Comparison of ENCODE assay signal across 19 cellular contexts in the genomic region with DNA sequence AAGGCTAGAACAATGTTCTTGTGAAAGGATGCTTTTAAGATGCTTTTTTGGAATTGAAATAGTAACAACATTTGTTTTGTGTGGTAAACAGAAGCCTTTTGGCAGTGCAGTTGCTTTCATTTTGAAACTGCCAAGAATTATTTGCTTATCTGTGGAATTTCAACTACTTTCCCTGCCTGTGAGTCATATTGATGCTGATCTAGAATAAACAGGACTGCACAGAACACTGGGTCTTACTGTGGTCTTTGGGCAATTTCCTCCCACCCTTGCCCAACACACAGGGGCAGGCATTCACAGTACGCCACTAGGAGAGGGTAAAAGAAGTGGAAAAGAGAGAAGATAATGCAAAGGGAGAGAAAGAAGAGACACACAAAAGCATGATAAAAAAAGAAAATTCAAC.
A peak's percentile ranks its signal among the peaks of the same experiment; 100 is the strongest.
DNase-seq lines count a peak whose midpoint lies in the region; ATAC-seq, FAIRE-seq and TF ChIP-seq lines count a peak whose summit lies in the region.
"Had no signal": no experiment of that assay in that cellular context is flagged by ENCODE, and none has a peak within 500 bp of the region (broad histone marks: within the 10 kb centered on the region; RNA-seq: fewer than 3 reads in every experiment).

No MANE protein-coding gene starts in this region.

- no peaks in the 10 kb centered on the region for H3K79me2 ChIP-seq in SK-N-SH (ENCODE audit: insufficient read depth)

- no peak for TF ChIP-seq EP300 in SK-N-SH (IDR thresholded peaks at IDR 0.05; ENCODE audit: borderline replicate concordance in 1 of 2, low read depth in 1 of 2, low read length in 1 of 2)

- H3K27me3 ChIP-seq in SK-N-SH (ENCODE audit: insufficient read depth) = no peaks in the 10 kb centered on the region
- no peaks in the 10 kb centered on the region for H3K27me3 ChIP-seq in lower lobe of right lung (ENCODE audit: low read depth)
- H3K27me3 ChIP-seq: gastrocnemius medialis, SJSA1 had no signal

- H3K4me3 ChIP-seq in SK-N-SH (ENCODE audit: low read depth in 2 of 2, low read length in 1 of 2) (no peak overlapping the region), cardiac fibroblast (replicated peaks in 1 of 2; ENCODE audit: low read depth in 2 of 2, low read length in 2 of 2) (no peak overlapping the region), lower lobe of right lung (no peak overlapping the region)
- H3K4me3 ChIP-seq: gastrocnemius medialis, mucosa of descending colon, SJSA1 had no signal

- H3F3A ChIP-seq in SK-N-SH (replicated peaks; ENCODE audit: insufficient read depth) = no peaks in the 10 kb centered on the region

- no peaks in the 10 kb centered on the region for H4K20me1 ChIP-seq in SK-N-SH (ENCODE audit: insufficient read depth)

- no peak for ATAC-seq in SK-N-SH treated with all-trans-retinoic acid at 6 μM for 48 hours
- peak; percentile 56 to 85 for ATAC-seq in lower lobe of right lung
- ATAC-seq: CD8-positive, alpha-beta T cell; gastrocnemius medialis; mucosa of descending colon had no signal

- WGBS in SK-N-SH (ENCODE audit: low lambda C conversion rate) = 0% methylated on average over 1 of the region's 1 CpG

- no peak for FAIRE-seq in urothelium cell line (lab: Jason Lieb, UNC)
- FAIRE-seq: A204.1 had no signal

- no peaks in the 10 kb centered on the region for H3K9me2 ChIP-seq in SK-N-SH

- H3K9me3 ChIP-seq in SK-N-SH (no peaks in the 10 kb centered on the region), lower lobe of right lung (no peaks in the 10 kb centered on the region)
- H3K9me3 ChIP-seq: gastrocnemius medialis, mucosa of descending colon, SJSA1 had no signal

- no peak overlapping the region for H3K4me2 ChIP-seq in SK-N-SH

- H3K4me1 ChIP-seq in SK-N-SH (ENCODE audit: control insufficient read depth in 1 of 2, insufficient read depth in 2 of 2, low read depth in 1 of 2, low read length in 1 of 2) = no peaks in the 10 kb centered on the region
- H3K4me1 ChIP-seq in lower lobe of right lung = no peaks in the 10 kb centered on the region
- H3K4me1 ChIP-seq: gastrocnemius medialis, SJSA1 had no signal

- no peak overlapping the region for H3K27ac ChIP-seq in SK-N-SH (ENCODE audit: low read depth in 2 of 2, low read length in 1 of 2)
- H3K27ac ChIP-seq in lower lobe of right lung = no peak overlapping the region
- H3K27ac ChIP-seq: gastrocnemius medialis, SJSA1 had no signal

- TF ChIP-seq CTCF in SK-N-SH (IDR thresholded peaks at IDR 0.05) (no peak), cardiac fibroblast (IDR thresholded peaks at IDR 0.05; ENCODE audit: low read depth, low read length) (no peak), lower lobe of right lung (IDR thresholded peaks at IDR 0.05) (no peak)

- intact Hi-C loops in lower lobe of right lung (cut with DNase I) = no loop called here

- no peak overlapping the region for H2AFZ ChIP-seq in SK-N-SH (ENCODE audit: low read depth)

- CTCF ChIA-PET in SK-N-SH (lab: Yijun Ruan, JAX) = no interaction called here

- TF ChIP-seq RAD21 in SK-N-SH (IDR thresholded peaks at IDR 0.05; ENCODE audit: low read length) = no peak

- H3K9ac ChIP-seq in SK-N-SH = no peak overlapping the region

- H3K36me3 ChIP-seq in SK-N-SH (replicated peaks in 1 of 2; ENCODE audit: control insufficient read depth in 1 of 2, insufficient read depth in 2 of 2, low read length in 1 of 2) (no peaks in the 10 kb centered on the region), lower lobe of right lung (no peaks in the 10 kb centered on the region)
- H3K36me3 ChIP-seq: gastrocnemius medialis, SJSA1 had no signal

- DNase-seq in SK-N-SH (no peak), cardiac fibroblast (ENCODE audit: low read depth in 2 of 2) (peak; percentile 12 to 17), lower lobe of right lung (no peak), urothelium cell line (ENCODE audit: low spot score) (peak; percentile 26), NCI-H2196 treated with DMSO at 0.1 percent for 48 hours (lab: John Stamatoyannopoulos, UW; ENCODE audit: unreplicated experiment) (no peak)
- DNase-seq in activated effector memory CD4-positive, alpha-beta T cell treated with Interleukin-2 at 50 U/mL for 16 hours = no peak
- no peak for DNase-seq in activated CD4-positive, alpha-beta T cell treated with anti-CD3 and anti-CD28 coated beads for 4 hours
- DNase-seq: activated CD4-positive, alpha-beta memory T cell treated with anti-CD3 and anti-CD28 coated beads, Interleukin-2, amount 10 ng/mL, durations not matched to agents 7 days and 5 days; CD8-positive, alpha-beta T cell; effector memory CD4-positive, alpha-beta T cell; EL; gastrocnemius medialis; H7; IMR-90; mucosa of descending colon; NCI-H1092 had no signal

- POLR2A ChIA-PET in SK-N-SH (lab: Yijun Ruan, JAX) = no interaction called here

TF ChIP-seq in SK-N-SH treated with all-trans-retinoic acid at 6 μM for 48 hours, 23 proteins besides CTCF, POLR2A, EP300 and RAD21 (continues in another document):
- TF ChIP-seq ARNTL (CRISPR knock-in tag; IDR thresholded peaks at IDR 0.05; ENCODE audit: borderline replicate concordance, low read depth) (no peak), CSDC2 (CRISPR knock-in tag; IDR thresholded peaks at IDR 0.05) (no peak), TCF4 (CRISPR knock-in tag; IDR thresholded peaks at IDR 0.05; ENCODE audit: borderline replicate concordance) (no peak), TOX (CRISPR knock-in tag; IDR thresholded peaks at IDR 0.05; ENCODE audit: borderline replicate concordance) (no peak), GLIS3 (CRISPR knock-in tag; IDR thresholded peaks at IDR 0.05) (0 out of 2 replicates have a peak, but pooled peaks have one; percentile 31), OSR1 (CRISPR knock-in tag; IDR thresholded peaks at IDR 0.05) (no peak), ZNF565 (CRISPR knock-in tag; conservative IDR thresholded peaks at IDR 0.05; ENCODE audit: low read depth) (no peak), ESRRG (CRISPR knock-in tag; IDR thresholded peaks at IDR 0.05) (no peak), ZNF8 (CRISPR knock-in tag; IDR thresholded peaks at IDR 0.05) (no peak), RARB (CRISPR knock-in tag; IDR thresholded peaks at IDR 0.05) (no peak), POU6F1 (CRISPR knock-in tag; IDR thresholded peaks at IDR 0.05; ENCODE audit: borderline replicate concordance, low read depth) (no peak)

TF ChIP-seq in SK-N-SH, 30 proteins besides CTCF, POLR2A, EP300 and RAD21:
- TF ChIP-seq CHD2 (IDR thresholded peaks at IDR 0.05; ENCODE audit: low read length, partially characterized antibody) (no peak), FOXJ3 (CRISPR knock-in tag; IDR thresholded peaks at IDR 0.05) (no peak), RXRA (IDR thresholded peaks at IDR 0.05; ENCODE audit: borderline replicate concordance, low read depth) (no peak), RFX5 (IDR thresholded peaks at IDR 0.05; ENCODE audit: low read length) (no peak), NRF1 (IDR thresholded peaks at IDR 0.05; ENCODE audit: low read depth, low read length) (no peak), FOSL2 (IDR thresholded peaks at IDR 0.05; ENCODE audit: borderline replicate concordance, low read depth) (no peak), JUND (IDR thresholded peaks at IDR 0.05) (no peak), GATA2 (CRISPR knock-in tag; IDR thresholded peaks at IDR 0.05) (no peak), SMC3 (IDR thresholded peaks at IDR 0.05; ENCODE audit: low read depth, low read length) (no peak), ELF1 (IDR thresholded peaks at IDR 0.05) (no peak), FOXM1 (IDR thresholded peaks at IDR 0.05; ENCODE audit: low read depth) (no peak), RCOR1 (IDR thresholded peaks at IDR 0.05; ENCODE audit: low read length) (no peak), POLR2AphosphoS5 (IDR thresholded peaks at IDR 0.05; ENCODE audit: low read depth, low read length) (no peak)
- TF ChIP-seq, protein P1, sequence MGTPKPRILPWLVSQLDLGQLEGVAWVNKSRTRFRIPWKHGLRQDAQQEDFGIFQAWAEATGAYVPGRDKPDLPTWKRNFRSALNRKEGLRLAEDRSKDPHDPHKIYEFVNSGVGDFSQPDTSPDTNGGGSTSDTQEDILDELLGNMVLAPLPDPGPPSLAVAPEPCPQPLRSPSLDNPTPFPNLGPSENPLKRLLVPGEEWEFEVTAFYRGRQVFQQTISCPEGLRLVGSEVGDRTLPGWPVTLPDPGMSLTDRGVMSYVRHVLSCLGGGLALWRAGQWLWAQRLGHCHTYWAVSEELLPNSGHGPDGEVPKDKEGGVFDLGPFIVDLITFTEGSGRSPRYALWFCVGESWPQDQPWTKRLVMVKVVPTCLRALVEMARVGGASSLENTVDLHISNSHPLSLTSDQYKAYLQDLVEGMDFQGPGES (IDR thresholded peaks at IDR 0.05; ENCODE audit: low read depth, low read length) = no peak
- TF ChIP-seq, protein P2, sequence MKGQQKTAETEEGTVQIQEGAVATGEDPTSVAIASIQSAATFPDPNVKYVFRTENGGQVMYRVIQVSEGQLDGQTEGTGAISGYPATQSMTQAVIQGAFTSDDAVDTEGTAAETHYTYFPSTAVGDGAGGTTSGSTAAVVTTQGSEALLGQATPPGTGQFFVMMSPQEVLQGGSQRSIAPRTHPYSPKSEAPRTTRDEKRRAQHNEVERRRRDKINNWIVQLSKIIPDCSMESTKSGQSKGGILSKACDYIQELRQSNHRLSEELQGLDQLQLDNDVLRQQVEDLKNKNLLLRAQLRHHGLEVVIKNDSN (IDR thresholded peaks at IDR 0.05; ENCODE audit: borderline replicate concordance, low read depth) = no peak

Comparison
In these comparisons a context has a peak if more than half of its experiments do, and no peak if none do; other contexts are left out.
1. DNase-seq: peak in cardiac fibroblast (2 of 2) and urothelium cell line (single experiment); none in SK-N-SH (single experiment), lower lobe of right lung (single experiment), activated effector memory CD4-positive, alpha-beta T cell treated with Interleukin-2 at 50 U/mL for 16 hours (single experiment), NCI-H2196 treated with DMSO at 0.1 percent for 48 hours (single experiment) and activated CD4-positive, alpha-beta T cell treated with anti-CD3 and anti-CD28 coated beads for 4 hours (0 of 2).